Comparison of ENCODE assay signal across 26 cellular contexts in genomic region chr14:105140581-105140980, GRCh38. TPM values are rescaled to one million over a fixed set of nuclear protein-coding genes. Genes with fewer than 3 reads are reported as not detected.
DNase-seq lines count a peak whose midpoint lies in the region; ATAC-seq and TF ChIP-seq lines count a peak whose summit lies in the region.
"Had no signal": no experiment of that assay in that cellular context is flagged by ENCODE, and none has a peak within 500 bp of the region (broad histone marks: within the 10 kb centered on the region; RNA-seq: fewer than 3 reads in every experiment).

No MANE protein-coding gene starts in this region.

- no peak overlapping the region for H3K23ac ChIP-seq in H9 (ENCODE audit: insufficient read length, low read depth, low read length)

- no peak for TF ChIP-seq POLR2A in suprapubic skin (IDR thresholded peaks at IDR 0.05)

- TF ChIP-seq EP300 in suprapubic skin (IDR thresholded peaks at IDR 0.05) = no peak

- DNase-seq in H9 = peak; percentile 12
- DNase-seq in RWPE1 (ENCODE audit: low spot score) = no peak
- peak; percentile 37 for DNase-seq in islet precursor cell
- DNase-seq in suprapubic skin (ENCODE audit: low spot score in 2 of 2) = peak; percentile 39 to 45
- DNase-seq in NCI-H2107 treated with DMSO at 0.1 percent for 48 hours (lab: John Stamatoyannopoulos, UW; ENCODE audit: unreplicated experiment) = no peak
- DNase-seq in foreskin melanocyte = no peak
- DNase-seq: AML-193; C1 segment of cervical spinal cord; CD8-positive, alpha-beta T cell; GOT3; HCEC 1CT; Kasumi-1; NCI-H1092 treated with DMSO at 0.1 percent for 48 hours; NCI-H1436; NCI-H187; NCI-H2081 treated with DMSO at 0.1 percent for 48 hours; NCI-H2171 treated with DMSO at 0.1 percent for 48 hours; NCI-H345; NCI-H510A treated with DMSO at 0.1 percent for 48 hours; NCI-H774; Right ventricle myocardium superior had no signal

- H4K91ac ChIP-seq in H9 (ENCODE audit: insufficient read length, low read depth, low read length) = no peak overlapping the region

- H3K4me3 Mint-ChIP-seq in H9 = no peak overlapping the region
- H3K4me3 Mint-ChIP-seq: CD8-positive, alpha-beta T cell had no signal

- H3K27ac Mint-ChIP-seq in H9 = no peak overlapping the region
- H3K27ac Mint-ChIP-seq: CD8-positive, alpha-beta T cell had no signal

- no peak overlapping the region for H3K4me2 ChIP-seq in H9 (ENCODE audit: insufficient read depth, insufficient read length, low read length)
- H3K4me2 ChIP-seq: A549 had no signal

- no peaks in the 10 kb centered on the region for H3K79me2 ChIP-seq in H9 (ENCODE audit: insufficient read depth, low read length)

- no peaks in the 10 kb centered on the region; the same call in 1 of the 2 replicates for H3K27me3 Mint-ChIP-seq in H9 (ENCODE audit: low read depth)

- H3K4me1 Mint-ChIP-seq in H9 = peaks cover 0 to 4% of the 10 kb centered on the region in 2 experiments; a peak in 1 of 4 replicates

- H3K4me3 ChIP-seq in suprapubic skin = no peak overlapping the region
- H3K4me3 ChIP-seq: A549, K562, SJSA1 had no signal

- H3K9ac ChIP-seq in H9 (ENCODE audit: extremely low read depth, insufficient read length, low read length) = no peak overlapping the region

- no peaks in the 10 kb centered on the region for H4K20me1 ChIP-seq in H9 (ENCODE audit: control insufficient read depth, insufficient read depth, insufficient read length)

- no peak overlapping the region for H3K14ac ChIP-seq in H9 (ENCODE audit: insufficient read depth, low read length)

- no peak overlapping the region for H3T11ph ChIP-seq in H9 (ENCODE audit: low read length)

- CTCF ChIA-PET in RWPE1 (lab: Yijun Ruan, JAX) = no interaction called here

- no peaks in the 10 kb centered on the region for H3K27me3 ChIP-seq in H9 (ENCODE audit: insufficient read depth, low read length)
- H3K27me3 ChIP-seq in suprapubic skin = no peaks in the 10 kb centered on the region
- H3K27me3 ChIP-seq: SJSA1 had no signal

- H4K8ac ChIP-seq in H9 (replicated peaks; ENCODE audit: insufficient read length, low read depth, low read length) = no peak overlapping the region

- no peak overlapping the region for H4K5ac ChIP-seq in H9 (ENCODE audit: insufficient read length, low read depth, low read length)

- TF ChIP-seq CTCF in H9 (conservative IDR thresholded peaks at IDR 0.05) (no peak), RWPE1 (conservative IDR thresholded peaks at IDR 0.05; ENCODE audit: low read depth) (no peak), suprapubic skin (IDR thresholded peaks at IDR 0.05) (no peak)

- no peak overlapping the region for H2AFZ ChIP-seq in H9 (ENCODE audit: low read length)

- H2BK20ac ChIP-seq in H9 (ENCODE audit: low read depth, low read length, poor library complexity, severe bottlenecking) = no peak overlapping the region

- H3K9me3 Mint-ChIP-seq in H9 = peaks cover 7 to 17% of the 10 kb centered on the region in 2 experiments

- POLR2A ChIA-PET in RWPE1 (lab: Yijun Ruan, JAX; ENCODE audit: low non-redundant PET) = no interaction called here

- H3K79me1 ChIP-seq in H9 (ENCODE audit: insufficient read depth, low read depth, low read length, poor library complexity, severe bottlenecking) = no peaks in the 10 kb centered on the region

- no peak overlapping the region for H2BK12ac ChIP-seq in H9 (ENCODE audit: insufficient read length, low read depth, low read length)

- H3K56ac ChIP-seq in H9 (ENCODE audit: insufficient read length, low read depth, low read length) = no peak overlapping the region

- H2BK15ac ChIP-seq in H9 (ENCODE audit: low read depth, low read length) = no peak overlapping the region

- H3K18ac ChIP-seq in H9 (ENCODE audit: insufficient read length, low read depth, low read length) = no peak overlapping the region

- WGBS in H9 (ENCODE audit: extremely low coverage, insufficient read length, low lambda C conversion rate) = no CpG with 5 or more reads among the region's 7 CpGs
- WGBS in suprapubic skin = 94% methylated on average over 7 of the region's 7 CpGs

- H2AK5ac ChIP-seq in H9 (ENCODE audit: insufficient read length, low read length) = no peak overlapping the region

- H3K9me3 ChIP-seq in H9 (ENCODE audit: control insufficient read depth, low read depth, low read length) (no peaks in the 10 kb centered on the region), suprapubic skin (no peaks in the 10 kb centered on the region)

- no peak overlapping the region for H2BK120ac ChIP-seq in H9 (ENCODE audit: low read depth, low read length, poor library complexity, severe bottlenecking)

- H3K36me3 Mint-ChIP-seq in H9 (ENCODE audit: insufficient read depth in 1 of 3, low read depth in 3 of 3) = peaks cover 0 to 19% (median 10%) of the 10 kb centered on the region in 3 experiments; a peak in 4 of 7 replicates
- H3K36me3 Mint-ChIP-seq: CD8-positive, alpha-beta T cell had no signal

- no peaks in the 10 kb centered on the region for H3K4me1 ChIP-seq in H9 (ENCODE audit: insufficient read depth, low read length)
- no peaks in the 10 kb centered on the region for H3K4me1 ChIP-seq in suprapubic skin
- H3K4me1 ChIP-seq: A549, Caco-2, SJSA1 had no signal

- no peak overlapping the region for H3K27ac ChIP-seq in H9 (ENCODE audit: insufficient read length, low read depth, low read length)
- peak overlapping the region; percentile 21 for H3K27ac ChIP-seq in RWPE1
- H3K27ac ChIP-seq in suprapubic skin = no peak overlapping the region
- H3K27ac ChIP-seq: A549, SJSA1 had no signal

- H2BK5ac ChIP-seq in H9 (ENCODE audit: insufficient read length, low read length) = no peak overlapping the region

- ATAC-seq in HG03280 (IDR thresholded peaks at IDR 0.05; ENCODE audit: unreplicated experiment) = no peak
- ATAC-seq: A549; CD8-positive, alpha-beta T cell; K562 had no signal

- H3K23me2 ChIP-seq in H9 (ENCODE audit: insufficient read length, low read depth, low read length, poor library complexity, severe bottlenecking) = no peaks in the 10 kb centered on the region

- H3K4ac ChIP-seq in H9 (ENCODE audit: low read depth, low read length) = no peak overlapping the region

- H3K36me3 ChIP-seq in suprapubic skin = peaks cover 28% of the 10 kb centered on the region

RNA-seq across cellular contexts. Expression of gene JAG2, which starts 28.0 kb away (rescaled TPM):
- total RNA-seq in H9 (2021) (11.3 and 11.4 TPM in 2 replicates), suprapubic skin (10 to 100 TPM; 47.4 to 75.4 (median 67.2) TPM)

RNA-seq across cellular contexts. Expression of gene NUDT14, which starts 40.5 kb away (rescaled TPM):
- total RNA-seq in H9 (2021) (39.0 and 41.1 TPM in 2 replicates), suprapubic skin (10 to 100 TPM; 14.6 to 22.2 (median 19.8) TPM)

Comparison
In these comparisons a context has a peak if more than half of its experiments do, and no peak if none do; other contexts are left out.
1. DNase-seq: peak in H9 (single experiment), islet precursor cell (single experiment) and suprapubic skin (2 of 2); none in RWPE1 (single experiment), NCI-H2107 treated with DMSO at 0.1 percent for 48 hours (single experiment) and foreskin melanocyte (single experiment).